ENCODE assay signal across 9 cellular contexts in the genomic region with DNA sequence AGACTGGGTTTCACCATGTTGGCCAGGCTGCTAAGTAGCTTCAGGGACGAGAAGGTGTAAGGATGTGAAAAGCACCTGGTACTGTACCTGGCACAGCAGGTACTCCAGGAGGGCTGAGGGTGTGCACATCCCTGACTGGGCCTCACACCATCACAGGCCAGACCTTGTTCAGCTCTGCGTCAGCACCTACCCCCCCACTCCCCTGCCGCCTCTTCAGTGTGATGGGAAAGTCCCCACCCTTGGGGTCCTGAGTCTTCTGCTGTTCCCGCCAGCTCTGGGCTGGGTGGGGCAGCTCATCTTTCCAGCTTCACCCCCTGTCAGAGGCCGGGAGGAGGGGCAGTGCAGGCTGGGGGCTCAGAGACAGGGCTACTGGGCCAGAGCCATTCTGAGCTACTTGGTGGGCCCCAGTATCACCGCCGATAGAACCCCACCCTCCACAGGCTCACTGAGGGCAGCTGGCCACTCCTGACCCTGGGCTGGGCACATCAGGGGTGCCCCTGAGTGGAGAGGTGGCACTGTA. TPM values are rescaled to one million over a fixed set of nuclear protein-coding genes. Genes with fewer than 3 reads are reported as not detected.
DNase-seq lines count a peak whose midpoint lies in the region; ATAC-seq and TF ChIP-seq lines count a peak whose summit lies in the region.
"Had no signal": no experiment of that assay in that cellular context is flagged by ENCODE, and none has a peak within 500 bp of the region (broad histone marks: within the 10 kb centered on the region; RNA-seq: fewer than 3 reads in every experiment).

No MANE protein-coding gene starts in this region.

- intact Hi-C loops in activated CD8-positive, alpha-beta T cell treated with anti-CD3 and anti-CD28 coated beads for 36 hours (cut with micrococcal nuclease), result no loop called here
- intact Hi-C loops in left ventricle myocardium superior (cut with micrococcal nuclease), result no loop called here

- DNase-seq in activated CD8-positive, alpha-beta T cell treated with anti-CD3 and anti-CD28 coated beads for 36 hours, result peak; percentile 91
- DNase-seq in left ventricle myocardium superior (peak; percentile 20), KG1 (lab: John Stamatoyannopoulos, UW) (no peak), ureter (ENCODE audit: low spot score) (no peak), NCI-H1105 treated with DMSO at 0.1 percent for 48 hours (lab: John Stamatoyannopoulos, UW) (no peak), GM19240 (ENCODE audit: insufficient read length, low spot score) (no peak)
- peak; percentile 52 for DNase-seq in stimulated activated CD8-positive, alpha-beta memory T cell treated with anti-CD3 and anti-CD28 coated beads, Interleukin-7, amount 100 ng/mL, for 24 hours (ENCODE audit: low read depth)
- DNase-seq: NCI-H1048 had no signal

- peak overlapping the region; percentile 95 for H3K27ac Mint-ChIP-seq in activated CD8-positive, alpha-beta T cell treated with anti-CD3 and anti-CD28 coated beads for 36 hours

- peaks cover 50% of the 10 kb centered on the region for H3K4me1 Mint-ChIP-seq in activated CD8-positive, alpha-beta T cell treated with anti-CD3 and anti-CD28 coated beads for 36 hours (ENCODE audit: low read depth)

- CTCF ChIA-PET in activated CD8-positive, alpha-beta T cell treated with anti-CD3 and anti-CD28 coated beads for 36 hours (lab: Charles Lee), result interaction anchor here (0.8 to 1.9 kb wide), 6 partner anchors 13 to 26 kb away, joined by 3 to 10 read pairs (median 4); no protein-coding TSS in a partner anchor

- peak; percentile 18 for ATAC-seq in GM19468 (IDR thresholded peaks at IDR 0.05; ENCODE audit: extremely low read depth, unreplicated experiment)
- peak; percentile 80 for ATAC-seq in activated CD8-positive, alpha-beta T cell treated with anti-CD3 and anti-CD28 coated beads for 36 hours
- ATAC-seq in left ventricle myocardium superior, result no peak

- H3K27me3 Mint-ChIP-seq in activated CD8-positive, alpha-beta T cell treated with anti-CD3 and anti-CD28 coated beads for 36 hours, result no peaks in the 10 kb centered on the region

- H3K36me3 Mint-ChIP-seq in activated CD8-positive, alpha-beta T cell treated with anti-CD3 and anti-CD28 coated beads for 36 hours (ENCODE audit: low read depth), result no peaks in the 10 kb centered on the region

- POLR2A ChIA-PET in activated CD8-positive, alpha-beta T cell treated with anti-CD3 and anti-CD28 coated beads for 36 hours (lab: Charles Lee), result interaction anchor here (0.7 to 3.1 kb wide), 9 partner anchors 8 to 150 kb away, joined by 3 to 18 read pairs (median 5); partner anchors contain the start of gene TNIP2

- no peak for TF ChIP-seq CTCF in activated CD8-positive, alpha-beta T cell treated with anti-CD3 and anti-CD28 coated beads for 36 hours (IDR thresholded peaks at IDR 0.05)

- H3K9me3 Mint-ChIP-seq in activated CD8-positive, alpha-beta T cell treated with anti-CD3 and anti-CD28 coated beads for 36 hours, result peaks cover 19% of the 10 kb centered on the region

- peak overlapping the region; percentile 24 for H3K4me3 Mint-ChIP-seq in activated CD8-positive, alpha-beta T cell treated with anti-CD3 and anti-CD28 coated beads for 36 hours

RNA-seq across cellular contexts. Expression of gene SH3BP2, which starts 6.7 kb away (rescaled TPM):
- total RNA-seq in activated CD8-positive, alpha-beta T cell treated with anti-CD3 and anti-CD28 coated beads for 36 hours, result 10 to 100 TPM; 54.8 to 59.0 TPM
- total RNA-seq in left ventricle myocardium superior (25.6 TPM), ureter (109 TPM)

RNA-seq across cellular contexts. Expression of gene TNIP2, which starts 30.1 kb away (rescaled TPM):
- 10 to 100 TPM; 46.1 to 48.1 TPM for total RNA-seq in activated CD8-positive, alpha-beta T cell treated with anti-CD3 and anti-CD28 coated beads for 36 hours
- total RNA-seq in left ventricle myocardium superior (24.0 TPM), ureter (41.0 TPM)

RNA-seq across cellular contexts. Expression of gene ADD1, which starts 57.4 kb away (rescaled TPM):
- total RNA-seq in activated CD8-positive, alpha-beta T cell treated with anti-CD3 and anti-CD28 coated beads for 36 hours, result 100 to 1,000 TPM; 149 to 154 TPM
- total RNA-seq in left ventricle myocardium superior, result 228 TPM
- 416 TPM for total RNA-seq in ureter

Comparison
In these comparisons a context has a peak if more than half of its experiments do, and no peak if none do; other contexts are left out.
1. DNase-seq: peak in activated CD8-positive, alpha-beta T cell treated with anti-CD3 and anti-CD28 coated beads for 36 hours (single experiment), left ventricle myocardium superior (single experiment) and stimulated activated CD8-positive, alpha-beta memory T cell treated with anti-CD3 and anti-CD28 coated beads, Interleukin-7, amount 100 ng/mL, for 24 hours (single experiment); none in KG1 (single experiment), ureter (single experiment), NCI-H1105 treated with DMSO at 0.1 percent for 48 hours (single experiment) and GM19240 (single experiment).